Comparison of ENCODE assay signal across 8 cellular contexts in genomic region chr2:231670892-231671616, GRCh38.
A peak's percentile ranks its signal among the peaks of the same experiment; 100 is the strongest.
DNase-seq lines count a peak whose midpoint lies in the region; ATAC-seq and TF ChIP-seq lines count a peak whose summit lies in the region.

No MANE protein-coding gene starts in this region.

- H3K79me2 ChIP-seq in SU-DHL-6 (ENCODE audit: insufficient read depth, low read length): 0 out of 2 replicates have a peak, but pooled peaks cover 5% of the 10 kb centered on the region

- ATAC-seq in GM18502 (IDR thresholded peaks at IDR 0.05; ENCODE audit: poor library complexity, unreplicated experiment): peak; percentile 3
- ATAC-seq in HG02759 (IDR thresholded peaks at IDR 0.05; ENCODE audit: unreplicated experiment): peak; percentile 1
- ATAC-seq in GM18861 (IDR thresholded peaks at IDR 0.05; ENCODE audit: unreplicated experiment): no peak

- H2AFZ ChIP-seq in SU-DHL-6 (ENCODE audit: low read depth, low read length, severe bottlenecking): no peak overlapping the region

- no peaks in the 10 kb centered on the region for H3K27me3 ChIP-seq in SU-DHL-6 (ENCODE audit: low read length)

- H3K9me3 ChIP-seq in SU-DHL-6 (ENCODE audit: insufficient read depth, low read length): no peaks in the 10 kb centered on the region

- H3K4me3 ChIP-seq in SU-DHL-6 (ENCODE audit: insufficient read depth, low read length, poor library complexity, severe bottlenecking): peak overlapping the region; percentile 73

- peaks cover 66% of the 10 kb centered on the region for H3F3A ChIP-seq in SU-DHL-6 (ENCODE audit: insufficient read depth)

- peak overlapping the region; percentile 97 for H3K4me2 ChIP-seq in SU-DHL-6 (ENCODE audit: low read depth, low read length, poor library complexity, severe bottlenecking)

- H3K9me2 ChIP-seq in SU-DHL-6 (replicated peaks; ENCODE audit: insufficient read depth, low read length): no peaks in the 10 kb centered on the region

- no peaks in the 10 kb centered on the region for H3K36me3 ChIP-seq in SU-DHL-6 (ENCODE audit: low read length)

- H4K20me1 ChIP-seq in SU-DHL-6 (ENCODE audit: low read depth, low read length): no peaks in the 10 kb centered on the region

- DNase-seq in left kidney (ENCODE audit: low read depth, low spot score) (peak; percentile 70), OCI-M1 (lab: John Stamatoyannopoulos, UW) (no peak), NCI-H1048 (lab: John Stamatoyannopoulos, UW) (no peak)
- DNase-seq in activated CD4-positive, alpha-beta T cell treated with anti-CD3 and anti-CD28 coated beads, Interleukin-2, amount 50 U/mL, for 1 hour: no peak

- peak; percentile 22 for TF ChIP-seq CTCF in SU-DHL-6 (IDR thresholded peaks at IDR 0.05; ENCODE audit: insufficient read depth, low read length, poor library complexity, severe bottlenecking)

- peak overlapping the region; percentile 99 for H3K9ac ChIP-seq in SU-DHL-6 (ENCODE audit: low read length)

- H3K27ac ChIP-seq in SU-DHL-6 (ENCODE audit: low read depth, low read length): peak overlapping the region; percentile 100
